29 cellular contexts compared by ENCODE assay signal in the genomic region with DNA sequence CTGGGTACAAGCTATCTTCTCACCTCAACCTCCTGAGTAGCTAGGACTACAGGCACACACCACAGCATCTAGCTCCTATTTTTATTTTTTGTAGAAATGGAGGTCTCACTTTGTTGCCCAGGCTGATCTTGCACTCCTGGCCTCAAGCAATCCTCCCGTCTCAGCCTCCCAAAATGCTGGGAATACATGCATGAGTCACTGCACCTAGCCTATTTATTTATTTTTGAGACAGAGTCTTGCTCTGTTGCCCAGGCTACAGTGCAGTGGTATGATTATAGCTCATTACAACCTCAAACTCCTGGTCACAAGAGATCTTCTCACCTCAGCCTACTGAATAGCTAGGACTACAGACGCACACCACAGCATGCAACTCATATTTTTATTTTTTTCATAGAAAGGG.
"Had no signal": no experiment of that assay in that cellular context is flagged by ENCODE, and none has a peak within 500 bp of the region (broad histone marks: within the 10 kb centered on the region; RNA-seq: fewer than 3 reads in every experiment).

No MANE protein-coding gene starts in this region.

- H3K9me3 ChIP-seq: colonic mucosa, gastrocnemius medialis, left lung, mucosa of descending colon, ovary, psoas muscle, thoracic aorta, tibial nerve, vagina had no signal

- H3K36me3 Mint-ChIP-seq: mesothelial cell of epicardium; naive B cell; natural killer cell treated with Interleukin-12 subunit alpha and Interleukin-12 subunit beta and Interleukin-15 and Interleukin-18, amount 100 ng/mL, for 72 hours; stimulated activated naive B cell treated with anti-CD40 and anti-IgM and Interleukin-4, amounts not matched to agents 10 μg/mL and 1 μg/mL and 100 μg/mL, for 72 hours had no signal

- H3K4me3 ChIP-seq: colonic mucosa, gastrocnemius medialis, left lung, mucosa of descending colon, ovary, psoas muscle, thoracic aorta, tibial nerve, vagina had no signal

- H3K27ac ChIP-seq: colonic mucosa, epithelial cell of prostate, gastrocnemius medialis, left lung, ovary, psoas muscle, thoracic aorta, tibial nerve, vagina had no signal

- ATAC-seq: esophagus mucosa; gastrocnemius medialis; left cardiac atrium; left lung; mucosa of descending colon; natural killer cell treated with Interleukin-12 subunit alpha and Interleukin-12 subunit beta and Interleukin-15 and Interleukin-18, amount 100 ng/mL, for 72 hours; psoas muscle; right cardiac atrium; stimulated activated naive B cell treated with anti-CD40 and anti-IgM and Interleukin-4, amounts not matched to agents 10 μg/mL and 1 μg/mL and 100 μg/mL, for 72 hours had no signal

- H3K4me3 Mint-ChIP-seq: dendritic cell treated with granulocyte-macrophage colony-stimulating factor and Interleukin-4, amounts not matched to agents 40 ng/mL and 50 ng/mL, for 4 days; endodermal cell; mesothelial cell of epicardium; naive B cell; natural killer cell treated with Interleukin-12 subunit alpha and Interleukin-12 subunit beta and Interleukin-15 and Interleukin-18, amount 100 ng/mL, for 72 hours; stimulated activated naive B cell treated with anti-CD40 and anti-IgM and Interleukin-4, amounts not matched to agents 10 μg/mL and 1 μg/mL and 100 μg/mL, for 72 hours; stimulated activated naive CD8-positive, alpha-beta T cell treated with anti-CD3 and anti-CD28 coated beads, Interleukin-15, Interleukin-2, amounts not matched to agents 100 ng/mL and 50 ng/mL, for 24 hours had no signal

- H3K36me3 ChIP-seq: colonic mucosa, gastrocnemius medialis, left lung, ovary, thoracic aorta, tibial nerve, vagina had no signal

- FAIRE-seq: kidney, small intestine had no signal

- DNase-seq: colonic mucosa; effector CD8-positive, alpha-beta T cell; endodermal cell; foreskin fibroblast; gastrocnemius medialis; head of caudate nucleus; kidney; left cardiac atrium; left lung; mesenchymal stem cell; mucosa of descending colon; naive B cell; occipital lobe; ovary; psoas muscle; right cardiac atrium; small intestine; stimulated activated CD4-positive, alpha-beta T cell treated with anti-CD3 and anti-CD28 coated beads, Interleukin-15, amount 100 ng/mL, for 24 hours; stimulated activated CD4-positive, alpha-beta T cell treated with anti-CD3 and anti-CD28 coated beads, Interleukin-2, amount 100 ng/mL, for 48 hours; stimulated activated naive B cell treated with anti-CD40 and anti-IgM and Interleukin-4, amounts not matched to agents 10 μg/mL and 1 μg/mL and 100 μg/mL, for 72 hours had no signal

- H3K27ac Mint-ChIP-seq: dendritic cell treated with granulocyte-macrophage colony-stimulating factor and Interleukin-4, amounts not matched to agents 40 ng/mL and 50 ng/mL, for 4 days; endodermal cell; mesothelial cell of epicardium; naive B cell; natural killer cell treated with Interleukin-12 subunit alpha and Interleukin-12 subunit beta and Interleukin-15 and Interleukin-18, amount 100 ng/mL, for 72 hours; stimulated activated naive B cell treated with anti-CD40 and anti-IgM and Interleukin-4, amounts not matched to agents 10 μg/mL and 1 μg/mL and 100 μg/mL, for 72 hours; stimulated activated naive CD8-positive, alpha-beta T cell treated with anti-CD3 and anti-CD28 coated beads, Interleukin-15, Interleukin-2, amounts not matched to agents 100 ng/mL and 50 ng/mL, for 24 hours had no signal

- H3K27me3 Mint-ChIP-seq: dendritic cell treated with granulocyte-macrophage colony-stimulating factor and Interleukin-4, amounts not matched to agents 40 ng/mL and 50 ng/mL, for 4 days; naive B cell; natural killer cell treated with Interleukin-12 subunit alpha and Interleukin-12 subunit beta and Interleukin-15 and Interleukin-18, amount 100 ng/mL, for 72 hours; stimulated activated naive B cell treated with anti-CD40 and anti-IgM and Interleukin-4, amounts not matched to agents 10 μg/mL and 1 μg/mL and 100 μg/mL, for 72 hours; stimulated activated naive CD8-positive, alpha-beta T cell treated with anti-CD3 and anti-CD28 coated beads, Interleukin-15, Interleukin-2, amounts not matched to agents 100 ng/mL and 50 ng/mL, for 24 hours had no signal

- H3K9me3 Mint-ChIP-seq: dendritic cell treated with granulocyte-macrophage colony-stimulating factor and Interleukin-4, amounts not matched to agents 40 ng/mL and 50 ng/mL, for 4 days; naive B cell; natural killer cell treated with Interleukin-12 subunit alpha and Interleukin-12 subunit beta and Interleukin-15 and Interleukin-18, amount 100 ng/mL, for 72 hours; stimulated activated naive B cell treated with anti-CD40 and anti-IgM and Interleukin-4, amounts not matched to agents 10 μg/mL and 1 μg/mL and 100 μg/mL, for 72 hours; stimulated activated naive CD8-positive, alpha-beta T cell treated with anti-CD3 and anti-CD28 coated beads, Interleukin-15, Interleukin-2, amounts not matched to agents 100 ng/mL and 50 ng/mL, for 24 hours had no signal

- H3K4me1 ChIP-seq: colonic mucosa had no signal

- H3K27me3 ChIP-seq: colonic mucosa, gastrocnemius medialis, left lung, ovary, tibial nerve, vagina had no signal
